In the genomic region with DNA sequence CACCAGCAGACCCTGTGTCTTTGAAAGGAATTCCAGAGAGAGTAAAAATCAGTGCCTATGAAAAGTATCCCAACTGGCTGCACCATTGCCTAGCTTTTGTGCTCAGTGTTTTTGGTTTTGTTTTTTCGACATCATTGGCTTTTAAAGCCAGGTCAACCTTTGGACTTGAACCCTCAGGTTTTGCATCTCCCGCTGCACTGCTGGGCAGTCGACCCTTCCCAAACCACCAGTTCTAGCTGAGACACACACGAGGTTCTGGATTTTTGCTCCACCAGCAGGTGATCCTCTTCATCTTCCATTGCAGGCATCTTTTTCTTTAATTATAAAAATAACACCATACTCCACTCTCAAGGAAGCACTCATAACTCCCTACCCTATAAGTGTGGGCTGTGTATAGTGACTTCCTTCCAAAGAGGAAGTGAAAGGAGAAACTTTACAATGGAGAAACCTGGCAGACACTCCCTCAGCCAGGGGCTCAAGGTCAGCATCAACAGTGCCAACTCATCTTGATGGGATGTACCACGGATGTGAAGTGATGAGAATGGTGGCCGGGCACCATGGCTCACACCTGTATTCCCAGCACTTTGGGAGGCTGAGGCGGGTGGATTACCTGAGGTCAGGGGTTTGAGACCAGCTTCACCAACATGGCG, we compare ENCODE assay signal across 21 cellular contexts. TPM values are rescaled to one million over a fixed set of nuclear protein-coding genes. Genes with fewer than 3 reads are reported as not detected.
DNase-seq lines count a peak whose midpoint lies in the region; ATAC-seq, FAIRE-seq and TF ChIP-seq lines count a peak whose summit lies in the region.
"Had no signal": no experiment of that assay in that cellular context is flagged by ENCODE, and none has a peak within 500 bp of the region (broad histone marks: within the 10 kb centered on the region; RNA-seq: fewer than 3 reads in every experiment).

No MANE protein-coding gene starts in this region.

- no peak overlapping the region for H3K56ac ChIP-seq in IMR-90 (ENCODE audit: extremely low read depth, insufficient read depth, low read length)

- TF ChIP-seq CTCF in IMR-90 (conservative IDR thresholded peaks at IDR 0.05; ENCODE audit: low read depth, low read length) (no peak), K562 (IDR thresholded peaks at IDR 0.05 in 2 of 3, conservative IDR thresholded peaks at IDR 0.05 in 1 of 3; ENCODE audit: insufficient read depth in 2 of 3, low read depth in 1 of 3, low read length in 3 of 3) (no peak)

- no peak overlapping the region for H4K8ac ChIP-seq in IMR-90 (ENCODE audit: low read depth in 2 of 2, low read length in 2 of 2)

- H2BK15ac ChIP-seq in IMR-90 (ENCODE audit: low read depth, low read length), result peak overlapping the region; percentile 2; the same call in 1 of the 3 replicates

- FAIRE-seq in K562 (lab: Jason Lieb, UNC) (no peak), small intestine (lab: Jason Lieb, UNC) (no peak)
- FAIRE-seq: astrocyte, pancreas had no signal

- no peaks in the 10 kb centered on the region for H3K36me3 ChIP-seq in IMR-90 (ENCODE audit: control insufficient read depth, insufficient read depth, low read length)
- H3K36me3 ChIP-seq in K562 (ENCODE audit: control insufficient read depth, insufficient read depth, low read length), result no peaks in the 10 kb centered on the region
- no peaks in the 10 kb centered on the region for H3K36me3 ChIP-seq in small intestine (ENCODE audit: control insufficient read depth in 2 of 2, insufficient read depth in 2 of 2, low read length in 2 of 2)
- H3K36me3 ChIP-seq: esophagus squamous epithelium, pancreas had no signal

- no peak overlapping the region for H3K14ac ChIP-seq in IMR-90 (replicated peaks; ENCODE audit: low read depth, low read length)

- TF ChIP-seq RAD21 in IMR-90 (IDR thresholded peaks at IDR 0.05; ENCODE audit: low read length) (no peak), K562 (CRISPR knock-in tag; conservative IDR thresholded peaks at IDR 0.05 in 1 of 2, IDR thresholded peaks at IDR 0.05 in 1 of 2) (no peak)

- H3K4me2 ChIP-seq in IMR-90 (ENCODE audit: low read depth, low read length), result no peak overlapping the region
- H3K4me2 ChIP-seq in K562 (ENCODE audit: insufficient read depth, low read length), result no peak overlapping the region

- no peak overlapping the region for H4K5ac ChIP-seq in IMR-90 (ENCODE audit: low read depth, low read length)

- H3K9me3 ChIP-seq in IMR-90 (ENCODE audit: control insufficient read depth, insufficient read depth, low read length) (peaks cover 2% of the 10 kb centered on the region; the same call in 1 of the 2 replicates), K562 (replicated peaks; ENCODE audit: control insufficient read depth, insufficient read depth, low read depth, low read length) (no peaks in the 10 kb centered on the region), small intestine (ENCODE audit: control insufficient read depth, low read depth) (no peaks in the 10 kb centered on the region)
- H3K9me3 ChIP-seq: esophagus squamous epithelium, pancreas, testis had no signal

- ATAC-seq in IMR-90 (ENCODE audit: low read depth) (no peak), K562 (no peak), HG03439 (IDR thresholded peaks at IDR 0.05; ENCODE audit: unreplicated experiment) (no peak)
- ATAC-seq: effector memory CD8-positive, alpha-beta T cell; pancreas; right cardiac atrium had no signal

- H3K18ac ChIP-seq in IMR-90 (ENCODE audit: low read depth, low read length), result no peak overlapping the region

- H2AK5ac ChIP-seq in IMR-90 (ENCODE audit: low read depth, low read length), result peak overlapping the region; percentile 44; the same call in 1 of the 2 replicates

- no TSS peak for BruUV-seq in IMR-90 (replicated peaks; lab: Mats Ljungman, UMichigan)
- BruUV-seq in K562 (replicated peaks; lab: Mats Ljungman, UMichigan), result no TSS peak

- dilution Hi-C loops in IMR-90 (cut with HindIII; ENCODE audit: low sequenced_read_pairs, unreplicated experiment), result no loop called here

- no peak for TF ChIP-seq EP300 in K562 (IDR thresholded peaks at IDR 0.05; ENCODE audit: low read length)

- H3K4ac ChIP-seq in IMR-90 (ENCODE audit: low read depth, low read length), result no peak overlapping the region

- H2AFZ ChIP-seq in IMR-90 (replicated peaks; ENCODE audit: low read length, poor library complexity) (no peak overlapping the region), K562 (ENCODE audit: low read depth, low read length) (peak overlapping the region; percentile 71)

- WGBS in IMR-90 (ENCODE audit: extremely low coverage in 2 of 2, insufficient read length in 1 of 2), 2 experiments, result 100% methylated on average over 1 of the region's 8 CpGs; no CpG with 5 or more reads in 1 of the 2 experiments
- WGBS in K562 (ENCODE audit: insufficient coverage, low coverage, missing lambda C conversion rate), result 39% methylated on average over 8 of the region's 8 CpGs
- 52 to 72% (median 64%) methylated on average over 8 of the region's 8 CpGs for WGBS in small intestine, 3 donors

- in situ Hi-C loops in IMR-90 (cut with MboI; ENCODE audit: low sequenced_read_pairs), result no loop called here
- in situ Hi-C loops in K562 (cut with MboI), result no loop called here

- H3K79me2 ChIP-seq in K562 (ENCODE audit: control insufficient read depth, insufficient read depth, low read length), result no peaks in the 10 kb centered on the region

- POLR2A ChIA-PET in IMR-90 (lab: Charles Lee; ENCODE audit: unreplicated experiment), result no interaction called here
- POLR2A ChIA-PET in K562 (lab: Yijun Ruan, JAX), result interaction anchor here (0.9 kb wide), 1 partner anchor 38 kb away, joined by 5 read pairs; no protein-coding TSS in a partner anchor

- H4K91ac ChIP-seq in IMR-90 (ENCODE audit: insufficient read depth, low read depth, low read length), result no peak overlapping the region

- DNase-seq in IMR-90 (no peak), NOMO-1 treated with dmso at 0.1 percent for 144 hours (lab: John Stamatoyannopoulos, UW; ENCODE audit: unreplicated experiment) (peak; percentile 54), K562 (ENCODE audit: extremely low read depth in 1 of 4, low spot score in 3 of 4) (no peak), small intestine (peak; percentile 49), NCI-H1694 treated with DMSO at 0.1 percent for 48 hours (lab: John Stamatoyannopoulos, UW) (no peak), OCI-M2 (lab: John Stamatoyannopoulos, UW; ENCODE audit: unreplicated experiment) (no peak)
- DNase-seq: activated CD4-positive, alpha-beta T cell treated with anti-CD3 and anti-CD28 coated beads for 48 hours; activated CD8-positive, alpha-beta memory T cell treated with anti-CD3 and anti-CD28 coated beads, Interleukin-2, amount 50 U/mL, for 48 hours; CD8-positive, alpha-beta memory T cell; effector memory CD8-positive, alpha-beta T cell; esophagus squamous epithelium; H9; mammary epithelial cell; NCI-H510A treated with DMSO at 0.1 percent for 48 hours; pancreas; right cardiac atrium; SHP77 treated with DMSO at 0.1 percent for 48 hours; T-helper 1 cell; testis had no signal

- H3K9ac ChIP-seq in IMR-90 (ENCODE audit: low read depth, low read length) (no peak overlapping the region), K562 (ENCODE audit: insufficient read depth in 1 of 2, low read depth in 2 of 2, low read length in 2 of 2) (no peak overlapping the region)

- CTCF ChIA-PET in IMR-90 (lab: Yijun Ruan, JAX), result no interaction called here
- CTCF ChIA-PET in K562 (lab: Yijun Ruan, JAX; ENCODE audit: low intra/inter-chr PET ratio), result no interaction called here

- peaks cover 36 to 63% of the 10 kb centered on the region in 2 experiments for H3K79me1 ChIP-seq in IMR-90 (ENCODE audit: low read depth in 1 of 2, low read length in 2 of 2)

- intact Hi-C loops in IMR-90 (cut with micrococcal nuclease) (no loop called here), K562 (cut with micrococcal nuclease) (no loop called here)

- no peak overlapping the region for H2BK5ac ChIP-seq in IMR-90 (ENCODE audit: low read depth, low read length, poor library complexity, severe bottlenecking)

- H3K4me3 ChIP-seq in IMR-90 (ENCODE audit: insufficient read depth, low read depth, low read length), result no peak overlapping the region
- no peak overlapping the region for H3K4me3 ChIP-seq in K562
- no peak overlapping the region for H3K4me3 ChIP-seq in small intestine (ENCODE audit: low read depth in 1 of 2, low read length in 2 of 2)
- H3K4me3 ChIP-seq: esophagus squamous epithelium, pancreas, testis had no signal

- H3K27ac ChIP-seq in IMR-90 (ENCODE audit: insufficient read depth, low read length) (no peak overlapping the region), K562 (ENCODE audit: extremely low read depth, low read depth, low read length) (no peak overlapping the region), small intestine (ENCODE audit: low read depth in 1 of 2, low read length in 1 of 2) (no peak overlapping the region)
- H3K27ac ChIP-seq: pancreas, testis had no signal

- no peak for TF ChIP-seq POLR2A in IMR-90 (IDR thresholded peaks at IDR 0.05; ENCODE audit: low read depth, low read length)
- no peak for TF ChIP-seq POLR2A in K562 (conservative IDR thresholded peaks at IDR 0.05)

- H2AK9ac ChIP-seq in IMR-90 (replicated peaks; ENCODE audit: low read depth, low read length, poor library complexity), result no peak overlapping the region

- no peak overlapping the region for H3K23ac ChIP-seq in IMR-90 (ENCODE audit: low read depth, low read length)

- H4K20me1 ChIP-seq in IMR-90 (ENCODE audit: insufficient read depth, low read length), result no peaks in the 10 kb centered on the region; the same call in 1 of the 2 replicates
- H4K20me1 ChIP-seq in K562 (replicated peaks; ENCODE audit: control insufficient read depth, insufficient read depth, low read length), result no peaks in the 10 kb centered on the region

- H3K4me1 ChIP-seq in IMR-90 (ENCODE audit: control insufficient read depth, insufficient read depth, low read length) (peaks cover 22% of the 10 kb centered on the region), K562 (replicated peaks in 1 of 2; ENCODE audit: control insufficient read depth in 2 of 2, insufficient read depth in 2 of 2, low read length in 2 of 2) (peaks cover 4 to 34% of the 10 kb centered on the region in 2 experiments), small intestine (ENCODE audit: control insufficient read depth in 2 of 2, insufficient read depth in 1 of 2, low read depth in 1 of 2, low read length in 1 of 2) (peaks cover 0 to 11% of the 10 kb centered on the region in 2 donors)
- H3K4me1 ChIP-seq: pancreas, testis had no signal

- no peaks in the 10 kb centered on the region for H3K27me3 ChIP-seq in IMR-90 (ENCODE audit: control insufficient read depth, insufficient read depth, low read length)
- no peaks in the 10 kb centered on the region for H3K27me3 ChIP-seq in K562 (ENCODE audit: control insufficient read depth in 2 of 2, insufficient read depth in 2 of 2, low read length in 2 of 2)
- no peaks in the 10 kb centered on the region for H3K27me3 ChIP-seq in small intestine (ENCODE audit: control insufficient read depth in 2 of 2, insufficient read depth in 2 of 2, low read length in 2 of 2)
- H3K27me3 ChIP-seq: esophagus squamous epithelium, pancreas, testis had no signal

- H2BK120ac ChIP-seq in IMR-90 (ENCODE audit: low read depth, low read length), result no peak overlapping the region

- H3K9me1 ChIP-seq in IMR-90 (ENCODE audit: insufficient read depth, low read length), result peaks cover 32% of the 10 kb centered on the region
- no peaks in the 10 kb centered on the region for H3K9me1 ChIP-seq in K562 (ENCODE audit: control insufficient read depth, insufficient read depth, low read length)

- no peak overlapping the region; the same call in 1 of the 2 replicates for H2BK20ac ChIP-seq in IMR-90 (ENCODE audit: low read depth, low read length)

RNA-seq across cellular contexts. Expression of a gene that starts 57.8 kb away (rescaled TPM):
- total RNA-seq in IMR-90 (2012; rRNA removed), result 22.5 and 22.6 TPM in 2 replicates
- 31.2 and 32.9 TPM in 2 replicates for polyA plus RNA-seq in IMR-90 (2012; rRNA removed)
- polyA plus RNA-seq in IMR-90 (2012; cell fraction: cytosol; rRNA removed), result 21.4 and 35.3 TPM in 2 replicates
- polyA plus RNA-seq in IMR-90 (2012; cell fraction: nucleus; rRNA removed; ENCODE audit: low replicate concordance), result 27.4 and 30.5 TPM in 2 replicates
- 1.2 and 1.3 TPM in 2 replicates for total RNA-seq in K562 (2011; cell fraction: chromatin; rRNA removed; ENCODE audit: low replicate concordance)
- 0.17 and 0.53 TPM in 2 replicates for total RNA-seq in K562 (2011; cell fraction: nucleolus; rRNA removed)
- total RNA-seq in K562 (2011; cell fraction: nucleoplasm; rRNA removed), result 0.37 TPM in 1 of 2 replicates, not detected in the other
- total RNA-seq in K562 (2014; rRNA removed), result 1.1 and 2.9 TPM in 2 replicates
- total RNA-seq in K562 (2014; rRNA removed; fragmentation: Illumina TruSeq; extraction: Trizol), result 0.47 and 1.3 TPM in 2 replicates
- 0.75 and 0.94 TPM in 2 replicates for total RNA-seq in K562 (2015; rRNA removed; fragmentation: Illumina TruSeq; extraction: Trizol)
- 0.98 and 1.5 TPM in 2 replicates for total RNA-seq in K562 (2021)
- polyA plus RNA-seq in K562 (2011; rRNA removed), result 0.91 and 1.2 TPM in 2 replicates
- 1.4 and 1.6 TPM in 2 replicates for polyA plus RNA-seq in K562 (2011; cell fraction: cytosol; rRNA removed)
- polyA plus RNA-seq in K562 (2011; cell fraction: nucleus; rRNA removed), result 0.55 and 0.64 TPM in 2 replicates
- 1.6 and 1.8 TPM in 2 replicates for polyA plus RNA-seq in K562 (2012)
- polyA plus RNA-seq in K562 (2014; fragmentation: Illumina TruSeq; extraction: Trizol), result 1.4 and 1.7 TPM in 2 replicates
- polyA plus RNA-seq in K562 (2014; fragmentation: Nextera tagmentation; extraction: Ambion mirVana), result under 1 TPM; 0.29 to 0.31 TPM
- 1.3 and 1.8 TPM in 2 replicates for polyA plus RNA-seq in K562 (2014; rRNA removed)
- polyA minus RNA-seq in K562 (2011; rRNA and poly(A)+ RNA removed), result 0.25 and 0.51 TPM in 2 replicates
- 1.5 TPM in 1 of 2 replicates, not detected in the other for polyA minus RNA-seq in K562 (2011; cell fraction: cytosol; rRNA and poly(A)+ RNA removed)
- 0.67 TPM in 1 of 2 replicates, not detected in the other for polyA minus RNA-seq in K562 (2011; cell fraction: nucleus; rRNA and poly(A)+ RNA removed)
- 10 to 100 TPM in 1 of 3 donors, 1 to 10 TPM in 1, under 1 TPM in 1; 0.89 to 20.9 (median 4.6) TPM for polyA plus RNA-seq in small intestine

Comparison
In these comparisons a context has a peak if more than half of its experiments do, and no peak if none do; other contexts are left out.
1. DNase-seq: peak in NOMO-1 treated with dmso at 0.1 percent for 144 hours (single experiment) and small intestine (single experiment); none in IMR-90 (single experiment), K562 (0 of 4), NCI-H1694 treated with DMSO at 0.1 percent for 48 hours (single experiment) and OCI-M2 (single experiment).